In genomic region chr5:104513194-104513602, GRCh38 we compare ENCODE assay signal across 17 cellular contexts.
DNase-seq lines count a peak whose midpoint lies in the region; ATAC-seq, FAIRE-seq and TF ChIP-seq lines count a peak whose summit lies in the region.
"Had no signal": no experiment of that assay in that cellular context is flagged by ENCODE, and none has a peak within 500 bp of the region (broad histone marks: within the 10 kb centered on the region; RNA-seq: fewer than 3 reads in every experiment).

No MANE protein-coding gene starts in this region.

- DNase-seq in Caki2 (ENCODE audit: low read depth) (peak; percentile 25), NCI-H226 (peak; percentile 90), endothelial cell of umbilical vein (ENCODE audit: low read depth, low spot score) (peak; percentile 75), neuronal stem cell (ENCODE audit: low spot score) (no peak), NCI-H774 (lab: John Stamatoyannopoulos, UW) (no peak), NCI-H69 (lab: John Stamatoyannopoulos, UW) (no peak)
- DNase-seq: activated naive CD8-positive, alpha-beta T cell treated with anti-CD3 and anti-CD28 coated beads for 36 hours; BE2C; effector CD4-positive, alpha-beta T cell; NCI-H510A; SJCRH30; stimulated activated CD4-positive, alpha-beta T cell treated with anti-CD3 and anti-CD28 coated beads, Interleukin-4, amount 100 ng/mL, for 1 hour; stimulated activated naive B cell treated with anti-CD40 and anti-IgM and Interleukin-4, amounts not matched to agents 10 μg/mL and 1 μg/mL and 100 μg/mL, for 72 hours had no signal

- CTCF ChIA-PET in endothelial cell of umbilical vein (lab: Charles Lee), result interaction anchor here (0.8 to 2.0 kb wide), 9 partner anchors 8 to 931 kb away, joined by 3 to 6 read pairs (median 4); no protein-coding TSS in a partner anchor

- no peak overlapping the region for H4K8ac ChIP-seq in neuronal stem cell (ENCODE audit: low read depth, low read length)

- H2BK15ac ChIP-seq in neuronal stem cell (ENCODE audit: low read length), result no peak overlapping the region

- dilution Hi-C loops in endothelial cell of umbilical vein (cut with MboI; ENCODE audit: extremely low pct_ligation_motif_present, low sequenced_read_pairs), result no loop called here

- no peaks in the 10 kb centered on the region for H3K27me3 ChIP-seq in endothelial cell of umbilical vein (ENCODE audit: control insufficient read depth in 2 of 2, insufficient read depth in 2 of 2, low read length in 2 of 2)
- no peaks in the 10 kb centered on the region for H3K27me3 ChIP-seq in neuronal stem cell (ENCODE audit: control insufficient read depth in 3 of 3, insufficient read depth in 3 of 3, low read depth in 1 of 3, low read length in 3 of 3)
- H3K27me3 ChIP-seq: BE2C, SJCRH30 had no signal

- H2AFZ ChIP-seq in endothelial cell of umbilical vein (ENCODE audit: low read depth, low read length) (no peak overlapping the region), neuronal stem cell (ENCODE audit: low read length) (peak overlapping the region; percentile 10)

- intact Hi-C loops in endothelial cell of umbilical vein (cut with micrococcal nuclease), result no loop called here

- POLR2A ChIA-PET in endothelial cell of umbilical vein (lab: Charles Lee), result no interaction called here

- H3K18ac ChIP-seq in neuronal stem cell (ENCODE audit: low read length), result no peak overlapping the region

- no peaks in the 10 kb centered on the region for H3K79me2 ChIP-seq in endothelial cell of umbilical vein (ENCODE audit: control insufficient read depth, insufficient read depth, low read length)

- no TSS peak for BruUV-seq in endothelial cell of umbilical vein (replicated peaks; lab: Mats Ljungman, UMichigan)

- H2BK120ac ChIP-seq in neuronal stem cell (ENCODE audit: low read depth, low read length), result no peak overlapping the region

- H3K9me3 ChIP-seq in endothelial cell of umbilical vein (replicated peaks; ENCODE audit: control insufficient read depth, insufficient read depth, low read length) (no peaks in the 10 kb centered on the region), neuronal stem cell (replicated peaks in 1 of 2; ENCODE audit: control insufficient read depth in 2 of 2, insufficient read depth in 1 of 2, low read depth in 1 of 2, low read length in 2 of 2) (no peaks in the 10 kb centered on the region)
- H3K9me3 ChIP-seq: BE2C had no signal

- no peaks in the 10 kb centered on the region for H3K9me1 ChIP-seq in endothelial cell of umbilical vein (replicated peaks; ENCODE audit: control insufficient read depth, extremely low read depth, insufficient read depth, low read length)

- no peaks in the 10 kb centered on the region for H3K79me1 ChIP-seq in neuronal stem cell (ENCODE audit: low read depth, low read length)

- no peak overlapping the region for H3K14ac ChIP-seq in neuronal stem cell (ENCODE audit: low read length)

- H4K20me1 ChIP-seq in endothelial cell of umbilical vein (replicated peaks; ENCODE audit: control insufficient read depth, extremely low read depth, insufficient read depth, low read length), result no peaks in the 10 kb centered on the region

- H3K27ac ChIP-seq in endothelial cell of umbilical vein (ENCODE audit: insufficient read depth, low read depth, low read length) (peak overlapping the region; percentile 45), neuronal stem cell (replicated peaks; ENCODE audit: low read length) (no peak overlapping the region)
- H3K27ac ChIP-seq: SJCRH30, VCaP had no signal

- no peak overlapping the region for H4K91ac ChIP-seq in neuronal stem cell (ENCODE audit: low read depth, low read length, poor library complexity)

- H3K4me2 ChIP-seq in endothelial cell of umbilical vein (ENCODE audit: insufficient read depth, low read length), result peak overlapping the region; percentile 62
- H3K4me2 ChIP-seq in neuronal stem cell (ENCODE audit: insufficient read depth, low read length, poor library complexity, severe bottlenecking), result no peak overlapping the region

- H2BK5ac ChIP-seq in neuronal stem cell (ENCODE audit: low read length), result no peak overlapping the region

- H3K23ac ChIP-seq in neuronal stem cell (ENCODE audit: low read depth, low read length, poor library complexity), result no peak overlapping the region

- no CpG with 5 or more reads among the region's 2 CpGs for WGBS in neuronal stem cell (ENCODE audit: extremely low coverage in 2 of 2, insufficient read length in 2 of 2, insufficient replicate concordance in 1 of 2), 2 donors

- H3K36me3 ChIP-seq in endothelial cell of umbilical vein (ENCODE audit: control insufficient read depth in 2 of 2, extremely low read depth in 1 of 2, insufficient read depth in 2 of 2, low read length in 2 of 2), result no peaks in the 10 kb centered on the region
- H3K36me3 ChIP-seq in neuronal stem cell (replicated peaks in 1 of 2; ENCODE audit: control insufficient read depth in 2 of 2, insufficient read depth in 2 of 2, low read length in 2 of 2), result no peaks in the 10 kb centered on the region
- H3K36me3 ChIP-seq: BE2C, SJCRH30 had no signal

- FAIRE-seq in endothelial cell of umbilical vein (lab: Jason Lieb, UNC), result peak; percentile 79
- FAIRE-seq: G401.6 had no signal

- H3K4me1 ChIP-seq in endothelial cell of umbilical vein (ENCODE audit: control insufficient read depth, extremely low read depth, insufficient read depth, low read length) (peaks cover 14% of the 10 kb centered on the region), neuronal stem cell (ENCODE audit: control insufficient read depth in 2 of 2, insufficient read depth in 1 of 2, low read depth in 1 of 2, low read length in 2 of 2) (no peaks in the 10 kb centered on the region)
- H3K4me1 ChIP-seq: SJCRH30 had no signal

- in situ Hi-C loops in Caki2 (cut with HindIII; ENCODE audit: low pct_unique_long_range_greater_than_20kb, low sequenced_read_pairs), result no loop called here

- H2AK5ac ChIP-seq in neuronal stem cell (ENCODE audit: low read depth, low read length), result no peak overlapping the region

- no peak for TF ChIP-seq POLR2A in endothelial cell of umbilical vein (IDR thresholded peaks at IDR 0.05; ENCODE audit: low read depth, low read length)

- no peak overlapping the region for H2BK12ac ChIP-seq in neuronal stem cell (ENCODE audit: low read length)

- peak overlapping the region; percentile 15 for H3K9ac ChIP-seq in endothelial cell of umbilical vein (replicated peaks; ENCODE audit: extremely low read depth, insufficient read depth, low read length)
- H3K9ac ChIP-seq in neuronal stem cell (ENCODE audit: low read depth, low read length, poor library complexity), result no peak overlapping the region

- no peak for TF ChIP-seq CTCF in endothelial cell of umbilical vein (IDR thresholded peaks at IDR 0.05; ENCODE audit: extremely low read depth in 1 of 2, insufficient read depth in 1 of 2, low read depth in 1 of 2, low read length in 2 of 2)

- no peak for ATAC-seq in HG02973 (IDR thresholded peaks at IDR 0.05; ENCODE audit: unreplicated experiment)
- ATAC-seq in HG02588 (IDR thresholded peaks at IDR 0.05; ENCODE audit: unreplicated experiment), result no peak
- ATAC-seq: stimulated activated naive B cell treated with anti-CD40 and anti-IgM and Interleukin-4, amounts not matched to agents 10 μg/mL and 1 μg/mL and 100 μg/mL, for 72 hours had no signal

- H3K4me3 ChIP-seq in endothelial cell of umbilical vein (replicated peaks in 1 of 3; ENCODE audit: insufficient read depth in 1 of 3, low read depth in 1 of 3, low read length in 3 of 3) (no peak overlapping the region), neuronal stem cell (ENCODE audit: low read length in 2 of 2) (no peak overlapping the region)
- H3K4me3 ChIP-seq: SJCRH30 had no signal

- no peak overlapping the region for H3K4ac ChIP-seq in neuronal stem cell (ENCODE audit: low read length)

TF ChIP-seq in endothelial cell of umbilical vein, 7 proteins besides CTCF, POLR2A, EP300 and RAD21:
- TF ChIP-seq MYC (IDR thresholded peaks at IDR 0.05; ENCODE audit: low read depth, low read length), result no peak
- TF ChIP-seq FOS (IDR thresholded peaks at IDR 0.05; ENCODE audit: borderline replicate concordance, insufficient read depth, low read length), result peak; percentile 97
- TF ChIP-seq EZH2 (IDR thresholded peaks at IDR 0.05; ENCODE audit: borderline replicate concordance, low read depth, low read length, severe bottlenecking), result no peak
- peak; percentile 39 for TF ChIP-seq POLR2AphosphoS5 (IDR thresholded peaks at IDR 0.05; ENCODE audit: insufficient read depth, low read depth, low read length)
- peak; percentile 62 for TF ChIP-seq GATA2 (IDR thresholded peaks at IDR 0.05; ENCODE audit: insufficient read depth, insufficient read length, low read depth, low read length)
- TF ChIP-seq JUN (IDR thresholded peaks at IDR 0.05; ENCODE audit: borderline replicate concordance, insufficient read depth, insufficient read length, low read depth), result peak; percentile 38
- TF ChIP-seq MAX (IDR thresholded peaks at IDR 0.05; ENCODE audit: insufficient read depth, insufficient read length), result no peak

Comparison
In these comparisons a context has a peak if more than half of its experiments do, and no peak if none do; other contexts are left out.
1. DNase-seq: peak in Caki2 (single experiment), NCI-H226 (single experiment) and endothelial cell of umbilical vein (single experiment); none in neuronal stem cell (single experiment), NCI-H774 (single experiment) and NCI-H69 (single experiment).